In genomic region chr7:152436279-152437147, GRCh38 we compare ENCODE assay signal across 8 cellular contexts. TPM values are rescaled to one million over a fixed set of nuclear protein-coding genes. Genes with fewer than 3 reads are reported as not detected.
DNase-seq lines count a peak whose midpoint lies in the region; TF ChIP-seq lines count a peak whose summit lies in the region.

No MANE protein-coding gene starts in this region.

- H3K9ac ChIP-seq in Loucy (ENCODE audit: low read depth, low read length, poor library complexity, severe bottlenecking): peak overlapping the region; percentile 79

- DNase-seq in ELF-1 (ENCODE audit: low read depth, low spot score): peak; percentile 92
- peak; percentile 83 for DNase-seq in H4 (ENCODE audit: low spot score)
- DNase-seq in SHP77 treated with DMSO at 0.1 percent for 48 hours (lab: John Stamatoyannopoulos, UW): peak; percentile 38
- DNase-seq in activated naive CD4-positive, alpha-beta T cell (lab: John Stamatoyannopoulos, UW): peak; percentile 78 to 93 (median 87)
- DNase-seq in foreskin melanocyte: peak; percentile 76
- DNase-seq in stromal cell of bone marrow (ENCODE audit: low read depth): peak; percentile 82

- H3K36me3 ChIP-seq in Loucy (ENCODE audit: insufficient read depth, low read length) (no peaks in the 10 kb centered on the region), neuron (ENCODE audit: insufficient read depth, low read length) (no peaks in the 10 kb centered on the region)

- H3K9me3 ChIP-seq in Loucy (ENCODE audit: insufficient read depth, low read depth, low read length) (no peaks in the 10 kb centered on the region), neuron (ENCODE audit: low read length) (no peaks in the 10 kb centered on the region)

- H3K27me3 ChIP-seq in Loucy (ENCODE audit: insufficient read depth, low read length, poor library complexity, severe bottlenecking): no peaks in the 10 kb centered on the region
- no peaks in the 10 kb centered on the region for H3K27me3 ChIP-seq in neuron (ENCODE audit: insufficient read depth, low read length)

- H3K9me2 ChIP-seq in Loucy (replicated peaks; ENCODE audit: low read depth, low read length): no peaks in the 10 kb centered on the region

- H3K4me2 ChIP-seq in Loucy (ENCODE audit: low read depth, low read length, poor library complexity, severe bottlenecking): peak overlapping the region; percentile 70

- TF ChIP-seq CTCF in Loucy (conservative IDR thresholded peaks at IDR 0.05; ENCODE audit: low read length): no peak

- peak overlapping the region; percentile 77 for H2AFZ ChIP-seq in Loucy (ENCODE audit: low read length)
- H2AFZ ChIP-seq in neuron (ENCODE audit: low read depth, low read length): peak overlapping the region; percentile 67

- H3F3A ChIP-seq in Loucy (ENCODE audit: low read depth): no peaks in the 10 kb centered on the region; the same call in 1 of the 2 replicates

- H3K4me3 ChIP-seq in Loucy (ENCODE audit: low read length, poor library complexity, severe bottlenecking): peak overlapping the region; percentile 72
- peak overlapping the region; percentile 61 for H3K4me3 ChIP-seq in neuron (ENCODE audit: low read length)

- peaks cover 28% of the 10 kb centered on the region for H4K20me1 ChIP-seq in Loucy (ENCODE audit: insufficient read depth, low read length, poor library complexity, severe bottlenecking)

- peaks cover 40% of the 10 kb centered on the region for H3K79me2 ChIP-seq in Loucy (ENCODE audit: insufficient read depth, low read length)

- H3K4me1 ChIP-seq in Loucy (ENCODE audit: insufficient read depth, low read length, poor library complexity, severe bottlenecking) (peaks cover 19% of the 10 kb centered on the region), neuron (ENCODE audit: insufficient read depth, low read length) (peaks cover 10% of the 10 kb centered on the region)

RNA-seq across cellular contexts. Expression of gene KMT2C, which starts 0.7 kb away (rescaled TPM):
- 10.1 and 11.0 TPM in 2 replicates for total RNA-seq in H4 (2014; rRNA removed; shearing (Covaris generic))

Comparison
In these comparisons a context has a peak if more than half of its experiments do, and no peak if none do; other contexts are left out.
1. Peak in every context shown above with its lines: DNase-seq and H3K4me3 ChIP-seq.
2. DNase-seq: peak in every context shown above with its lines; median percentile 92 in ELF-1; 87 in activated naive CD4-positive, alpha-beta T cell; 83 in H4; 82 in stromal cell of bone marrow; 76 in foreskin melanocyte; 38 in SHP77 treated with DMSO at 0.1 percent for 48 hours.